In the genomic region with DNA sequence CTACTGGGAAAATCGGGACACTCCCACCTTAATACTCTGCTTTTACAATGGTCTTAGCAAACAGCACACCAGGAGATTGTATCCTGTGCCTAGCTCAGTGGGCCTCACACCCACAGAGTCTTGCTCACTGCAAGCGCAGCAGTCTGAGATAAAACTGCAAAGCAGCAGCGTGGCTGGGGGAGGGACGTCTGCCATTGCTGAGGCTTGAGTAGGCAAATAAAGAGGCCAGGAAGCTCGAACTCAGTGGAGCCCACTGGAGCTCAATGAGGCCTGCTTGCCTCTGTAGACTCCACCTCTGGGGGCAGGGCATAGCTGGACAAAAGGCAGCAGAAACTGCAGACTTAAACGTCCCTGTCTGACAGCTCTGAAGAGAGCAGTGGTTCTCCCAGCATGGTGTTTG, we compare ENCODE assay signal across 32 cellular contexts.
"Had no signal": no experiment of that assay in that cellular context is flagged by ENCODE, and none has a peak within 500 bp of the region (broad histone marks: within the 10 kb centered on the region; RNA-seq: fewer than 3 reads in every experiment).

No MANE protein-coding gene starts in this region.

- H3K27ac ChIP-seq: adrenal gland, ascending aorta, body of pancreas, brain microvascular endothelial cell, breast epithelium, cardiac muscle cell had no signal

- H3K27me3 ChIP-seq: adrenal gland, ascending aorta, body of pancreas, brain microvascular endothelial cell, breast epithelium, cardiac muscle cell had no signal

- H3K4me1 ChIP-seq: adrenal gland, ascending aorta, body of pancreas, breast epithelium had no signal

- DNase-seq: activated effector memory CD4-positive, alpha-beta T cell treated with anti-CD3 and anti-CD28 coated beads, Interleukin-2, amount 50 U/mL, for 16 hours; activated effector memory CD4-positive, alpha-beta T cell treated with Interleukin-2 at 50 U/mL for 16 hours; activated gamma-delta T cell; activated gamma-delta T cell treated with Interleukin-2 at 50 U/mL for 16 hours; activated naive CD4-positive, alpha-beta T cell; activated naive CD4-positive, alpha-beta T cell treated with anti-CD3 and anti-CD28 coated beads for 36 hours; activated naive CD4-positive, alpha-beta T cell treated with anti-CD3 and anti-CD28 coated beads, Interleukin-2, amount 10 ng/mL, durations not matched to agents 7 days and 5 days; activated naive CD4-positive, alpha-beta T cell treated with anti-CD3 and anti-CD28 coated beads, Interleukin-2, amount 50 U/mL, for 16 hours; activated naive CD4-positive, alpha-beta T cell treated with Interleukin-2 at 50 U/mL for 16 hours; activated naive CD8-positive, alpha-beta T cell treated with anti-CD3 and anti-CD28 coated beads for 36 hours; activated naive CD8-positive, alpha-beta T cell treated with anti-CD3 and anti-CD28 coated beads, Interleukin-2, amount 10 ng/mL, durations not matched to agents 7 days and 5 days; activated naive CD8-positive, alpha-beta T cell treated with anti-CD3 and anti-CD28 coated beads, Interleukin-2, amount 50 U/mL, for 24 hours; activated T-cell treated with anti-CD3 and anti-CD28 coated beads, Interleukin-2, amount 50 U/mL, for 1 hour; activated T-cell treated with anti-CD3 and anti-CD28 coated beads, Interleukin-2, amount 50 U/mL, for 24 hours; activated T-cell treated with anti-CD3 and anti-CD28 coated beads, Interleukin-2, amount 50 U/mL, for 4 hours; activated T-cell treated with anti-CD3 and anti-CD28 coated beads, Interleukin-2, amount 50 U/mL, for 48 hours; activated T-cell treated with anti-CD3 and anti-CD28 coated beads, Interleukin-2, amount 50 U/mL, for 72 hours; adrenal gland; amniotic stem cell; amygdala; anterior cingulate cortex; aorta; body of pancreas; brain microvascular endothelial cell; caudate nucleus; central memory CD4-positive, alpha-beta T cell; cerebellar nuclear complex had no signal

- H3K4me3 ChIP-seq: adrenal gland, ascending aorta, body of pancreas, breast epithelium, cardiac muscle cell had no signal

- H3K9me3 ChIP-seq: adrenal gland, ascending aorta, body of pancreas had no signal

- H3K36me3 ChIP-seq: adrenal gland, ascending aorta, brain microvascular endothelial cell, breast epithelium, cardiac muscle cell had no signal

- ATAC-seq: activated naive CD4-positive, alpha-beta T cell treated with anti-CD3 and anti-CD28 coated beads, Interleukin-2, amount 50 U/mL, for 72 hours; activated naive CD8-positive, alpha-beta T cell treated with anti-CD3 and anti-CD28 coated beads, Interleukin-2, amount 50 U/mL, for 24 hours; activated T-cell treated with anti-CD3 and anti-CD28 coated beads, Interleukin-2, amount 50 U/mL, for 4 hours; activated T-cell treated with anti-CD3 and anti-CD28 coated beads, Interleukin-2, amount 50 U/mL, for 72 hours; activated T-helper 17 cell treated with anti-CD3 and anti-CD28 coated beads, Interleukin-2, amount 50 U/mL, for 72 hours; body of pancreas had no signal
